ENCODE assay signal across 8 cellular contexts in genomic region chr11:12087075-12087775, GRCh38. TPM values are rescaled to one million over a fixed set of nuclear protein-coding genes. Genes with fewer than 3 reads are reported as not detected.
DNase-seq lines count a peak whose midpoint lies in the region; FAIRE-seq and TF ChIP-seq lines count a peak whose summit lies in the region.

No MANE protein-coding gene starts in this region.

- intact Hi-C loops in endothelial cell of umbilical vein (cut with micrococcal nuclease) (no loop called here), prostate gland (cut with DNase I) (loop anchor here (10.0 kb wide), 1 partner anchor 348 kb away; no protein-coding TSS in a partner anchor)

- H3K9me3 ChIP-seq in endothelial cell of umbilical vein (replicated peaks; ENCODE audit: control insufficient read depth, insufficient read depth, low read length): no peaks in the 10 kb centered on the region
- H3K9me3 ChIP-seq in prostate gland: no peaks in the 10 kb centered on the region

- H3K4me1 ChIP-seq in endothelial cell of umbilical vein (ENCODE audit: control insufficient read depth, extremely low read depth, insufficient read depth, low read length): peaks cover 76% of the 10 kb centered on the region
- no peaks in the 10 kb centered on the region for H3K4me1 ChIP-seq in prostate gland (replicated peaks)

- WGBS in prostate gland: 72% methylated on average over 7 of the region's 7 CpGs

- peak overlapping the region; percentile 94 for H3K9ac ChIP-seq in endothelial cell of umbilical vein (replicated peaks; ENCODE audit: extremely low read depth, insufficient read depth, low read length)

- DNase-seq in GM12864 (ENCODE audit: low read depth): no peak
- DNase-seq in HL-60 (ENCODE audit: low read depth in 1 of 2, low spot score in 1 of 2): peak in 1 of 2 experiments; percentile 25
- peak; percentile 53 for DNase-seq in activated CD4-positive, alpha-beta T cell treated with anti-CD3 and anti-CD28 coated beads for 48 hours
- DNase-seq in endothelial cell of umbilical vein (ENCODE audit: low read depth, low spot score): peak; percentile 50
- no peak for DNase-seq in prostate gland (ENCODE audit: low spot score)
- DNase-seq in caudate nucleus (lab: John Stamatoyannopoulos, UW): no peak
- no peak for DNase-seq in C1 segment of cervical spinal cord (lab: John Stamatoyannopoulos, UW)
- DNase-seq in D341Med (ENCODE audit: low spot score): no peak

- TF ChIP-seq CTCF in GM12864 (IDR thresholded peaks at IDR 0.05; ENCODE audit: low read depth, low read length, missing control alignments) (peak; percentile 26), HL-60 (IDR thresholded peaks at IDR 0.05; ENCODE audit: insufficient read depth, low read length) (no peak), endothelial cell of umbilical vein (IDR thresholded peaks at IDR 0.05; ENCODE audit: extremely low read depth in 1 of 2, insufficient read depth in 1 of 2, low read depth in 1 of 2, low read length in 2 of 2) (peak; percentile 14 to 35), prostate gland (IDR thresholded peaks at IDR 0.05) (no peak)

- H2AFZ ChIP-seq in endothelial cell of umbilical vein (ENCODE audit: low read depth, low read length): no peak overlapping the region

- no peaks in the 10 kb centered on the region for H3K36me3 ChIP-seq in endothelial cell of umbilical vein (ENCODE audit: control insufficient read depth in 2 of 2, extremely low read depth in 1 of 2, insufficient read depth in 2 of 2, low read length in 2 of 2)
- H3K36me3 ChIP-seq in prostate gland: no peaks in the 10 kb centered on the region

- H3K27ac ChIP-seq in HL-60 (replicated peaks) (peak overlapping the region; percentile 43; the same call in 1 of the 2 replicates), endothelial cell of umbilical vein (ENCODE audit: insufficient read depth, low read depth, low read length) (peak overlapping the region; percentile 99), prostate gland (peak overlapping the region; percentile 71 to 77), caudate nucleus (ENCODE audit: low read depth, low read length) (no peak overlapping the region)

- H3K4me3 ChIP-seq in GM12864 (ENCODE audit: low read depth, low read length): no peak overlapping the region
- H3K4me3 ChIP-seq in HL-60 (replicated peaks; ENCODE audit: insufficient read depth, low read length): no peak overlapping the region
- H3K4me3 ChIP-seq in endothelial cell of umbilical vein (replicated peaks in 1 of 3; ENCODE audit: insufficient read depth in 1 of 3, low read depth in 1 of 3, low read length in 3 of 3): peak overlapping the region in 1 of 3 experiments; percentile 54
- no peak overlapping the region for H3K4me3 ChIP-seq in prostate gland

- POLR2A ChIA-PET in endothelial cell of umbilical vein (lab: Charles Lee): interaction anchor here (0.7 to 2.5 kb wide), 10 partner anchors 24 to 223 kb away, joined by 3 to 12 read pairs (median 3); no protein-coding TSS in a partner anchor

- no peaks in the 10 kb centered on the region for H3K79me2 ChIP-seq in endothelial cell of umbilical vein (ENCODE audit: control insufficient read depth, insufficient read depth, low read length)

- TSS peak; percentile 74 for BruUV-seq in endothelial cell of umbilical vein (replicated peaks; lab: Mats Ljungman, UMichigan)

- dilution Hi-C loops in endothelial cell of umbilical vein (cut with MboI; ENCODE audit: extremely low pct_ligation_motif_present, low sequenced_read_pairs): no loop called here

- H4K20me1 ChIP-seq in endothelial cell of umbilical vein (replicated peaks; ENCODE audit: control insufficient read depth, extremely low read depth, insufficient read depth, low read length): no peaks in the 10 kb centered on the region

- no peaks in the 10 kb centered on the region for H3K9me1 ChIP-seq in endothelial cell of umbilical vein (replicated peaks; ENCODE audit: control insufficient read depth, extremely low read depth, insufficient read depth, low read length)

- peak; percentile 50 for TF ChIP-seq POLR2A in endothelial cell of umbilical vein (IDR thresholded peaks at IDR 0.05; ENCODE audit: low read depth, low read length)
- no peak for TF ChIP-seq POLR2A in prostate gland (IDR thresholded peaks at IDR 0.05)

- peak; percentile 55 for FAIRE-seq in endothelial cell of umbilical vein (lab: Jason Lieb, UNC)

- CTCF ChIA-PET in endothelial cell of umbilical vein (lab: Charles Lee): interaction anchor here (0.6 to 6.9 kb wide), 42 partner anchors 8 to 279 kb away, joined by 3 to 77 read pairs (median 5); partner anchors contain the start of gene MICAL2

- H3K4me2 ChIP-seq in endothelial cell of umbilical vein (ENCODE audit: insufficient read depth, low read length): peak overlapping the region; percentile 83

- H3K27me3 ChIP-seq in HL-60 (ENCODE audit: insufficient read depth, poor library complexity, severe bottlenecking) (no peaks in the 10 kb centered on the region), endothelial cell of umbilical vein (ENCODE audit: control insufficient read depth in 2 of 2, insufficient read depth in 2 of 2, low read length in 2 of 2) (no peaks in the 10 kb centered on the region), prostate gland (replicated peaks; ENCODE audit: insufficient read depth) (no peaks in the 10 kb centered on the region)

TF ChIP-seq in endothelial cell of umbilical vein, 7 proteins besides CTCF, POLR2A, EP300 and RAD21:
- TF ChIP-seq GATA2 (IDR thresholded peaks at IDR 0.05; ENCODE audit: insufficient read depth, insufficient read length, low read depth, low read length) (no peak), MAX (IDR thresholded peaks at IDR 0.05; ENCODE audit: insufficient read depth, insufficient read length) (no peak), MYC (IDR thresholded peaks at IDR 0.05; ENCODE audit: low read depth, low read length) (no peak), EZH2 (IDR thresholded peaks at IDR 0.05; ENCODE audit: borderline replicate concordance, low read depth, low read length, severe bottlenecking) (no peak), JUN (IDR thresholded peaks at IDR 0.05; ENCODE audit: borderline replicate concordance, insufficient read depth, insufficient read length, low read depth) (no peak), FOS (IDR thresholded peaks at IDR 0.05; ENCODE audit: borderline replicate concordance, insufficient read depth, low read length) (no peak), POLR2AphosphoS5 (IDR thresholded peaks at IDR 0.05; ENCODE audit: insufficient read depth, low read depth, low read length) (peak; percentile 38)

RNA-seq across cellular contexts. Expression of gene MICAL2, which starts 23.2 kb away (rescaled TPM):
- total RNA-seq in endothelial cell of umbilical vein (200 and 222 TPM in 2 replicates), prostate gland (100 to 1,000 TPM in 1 of 2 donors, 10 to 100 TPM in 1; 13.1 to 285 TPM)
- 64.7 and 67.6 TPM in 2 replicates for polyA plus RNA-seq in endothelial cell of umbilical vein
- 74.6 and 84.6 TPM in 2 replicates for polyA plus RNA-seq in endothelial cell of umbilical vein (2011; cell fraction: cytosol; rRNA removed)
- 108 and 127 TPM in 2 replicates for polyA plus RNA-seq in endothelial cell of umbilical vein (2011; cell fraction: nucleus; rRNA removed)
- 116 and 178 TPM in 2 replicates for polyA plus RNA-seq in endothelial cell of umbilical vein (2012)
- polyA minus RNA-seq in endothelial cell of umbilical vein: 248 and 293 TPM in 2 replicates
- 2.5 TPM for polyA minus RNA-seq in endothelial cell of umbilical vein (2011; cell fraction: cytosol; rRNA and poly(A)+ RNA removed)
- polyA minus RNA-seq in endothelial cell of umbilical vein (2011; cell fraction: nucleus; rRNA and poly(A)+ RNA removed): 222 and 257 TPM in 2 replicates

Comparison
In these comparisons a context has a peak if more than half of its experiments do, and no peak if none do; other contexts are left out.
1. DNase-seq: peak in activated CD4-positive, alpha-beta T cell treated with anti-CD3 and anti-CD28 coated beads for 48 hours (single experiment) and endothelial cell of umbilical vein (single experiment); none in GM12864 (single experiment), prostate gland (single experiment), caudate nucleus (0 of 61), C1 segment of cervical spinal cord (0 of 14) and D341Med (single experiment).
2. CTCF ChIP-seq: peak in GM12864 (single experiment) and endothelial cell of umbilical vein (2 of 2); none in HL-60 (single experiment) and prostate gland (0 of 4).